ENCODE assay signal across 27 cellular contexts in the genomic region with DNA sequence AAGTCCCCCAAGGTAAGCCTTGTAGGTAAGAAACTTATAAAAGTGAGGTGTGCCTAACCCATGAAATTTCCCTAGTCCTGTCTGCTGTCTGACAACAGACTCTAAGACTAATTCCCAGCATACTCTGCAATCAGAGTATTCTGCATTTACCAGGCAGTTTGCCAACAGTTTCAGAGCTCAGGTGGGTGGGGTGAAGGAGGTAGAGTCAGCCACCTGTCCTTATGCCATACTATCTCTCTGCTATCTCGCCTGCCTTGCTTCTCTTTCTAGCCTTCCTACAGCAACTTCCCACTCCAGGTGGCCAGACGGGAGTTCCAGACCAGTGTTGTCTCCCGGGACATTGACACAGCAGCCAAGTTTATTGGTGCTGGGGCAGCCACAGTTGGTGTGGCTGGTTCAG. TPM values are rescaled to one million over a fixed set of nuclear protein-coding genes. Genes with fewer than 3 reads are reported as not detected.
DNase-seq lines count a peak whose midpoint lies in the region; FAIRE-seq and TF ChIP-seq lines count a peak whose summit lies in the region.
"Had no signal": no experiment of that assay in that cellular context is flagged by ENCODE, and none has a peak within 500 bp of the region (broad histone marks: within the 10 kb centered on the region; RNA-seq: fewer than 3 reads in every experiment).

No MANE protein-coding gene starts in this region.

- H3K27ac ChIP-seq in HEK293 (ENCODE audit: extremely low read depth, low read depth, low read length): no peak overlapping the region
- H3K27ac ChIP-seq: C4-2B, coronary artery, upper lobe of right lung, WERI-Rb-1 had no signal

- FAIRE-seq in GM12891 (lab: Jason Lieb, UNC): no peak

- intact Hi-C loops in activated T-helper 2 cell treated with anti-CD3 and anti-CD28 coated beads, Interferon-gamma antibody, Interleukin-2, Interleukin-4, amounts not matched to agents 10 μg/mL and 5 μg/mL and 100 μg/mL, durations not matched to agents 14 hours and 24 hours and 36 hours (cut with micrococcal nuclease): loop anchor here (5.0 kb wide), 1 partner anchor 137 kb away; no protein-coding TSS in a partner anchor

- peaks cover 38% of the 10 kb centered on the region for H3K36me3 Mint-ChIP-seq in activated T-helper 2 cell treated with anti-CD3 and anti-CD28 coated beads, Interferon-gamma antibody, Interleukin-2, Interleukin-4, amounts not matched to agents 10 μg/mL and 5 μg/mL and 100 μg/mL, durations not matched to agents 14 hours and 24 hours and 36 hours (ENCODE audit: low read depth)
- peaks cover 7% of the 10 kb centered on the region for H3K36me3 Mint-ChIP-seq in nephron (ENCODE audit: low read depth)
- H3K36me3 Mint-ChIP-seq: natural killer cell had no signal

- 0 out of 2 replicates have a peak, but pooled peaks cover 3% of the 10 kb centered on the region for H3K4me1 ChIP-seq in HEK293 (ENCODE audit: control insufficient read depth, insufficient read depth, low read length)
- H3K4me1 ChIP-seq: HAP-1 had no signal

- CTCF ChIA-PET in HEK293 (lab: Yijun Ruan, JAX): interaction anchor here (1.0 to 2.0 kb wide), 4 partner anchors 8 to 138 kb away, joined by 3 to 12 read pairs (median 8); no protein-coding TSS in a partner anchor

- TF ChIP-seq POLR2A in GM12891 (IDR thresholded peaks at IDR 0.05; ENCODE audit: low read depth, low read length): no peak

- H3K9me3 Mint-ChIP-seq in activated T-helper 2 cell treated with anti-CD3 and anti-CD28 coated beads, Interferon-gamma antibody, Interleukin-2, Interleukin-4, amounts not matched to agents 10 μg/mL and 5 μg/mL and 100 μg/mL, durations not matched to agents 14 hours and 24 hours and 36 hours: no peaks in the 10 kb centered on the region
- H3K9me3 Mint-ChIP-seq in nephron: no peaks in the 10 kb centered on the region
- H3K9me3 Mint-ChIP-seq: activated CD4-positive, alpha-beta T cell treated with anti-CD3 and anti-CD28 coated beads, Interleukin-2, amount 10 ng/mL, durations not matched to agents 24 days and 14 days; activated naive CD4-positive, alpha-beta T cell treated with anti-CD3 and anti-CD28 coated beads for 36 hours; effector memory CD8-positive, alpha-beta T cell; mesothelial cell of epicardium; natural killer cell had no signal

- POLR2A ChIA-PET in HEK293 (lab: Yijun Ruan, JAX): interaction anchor here (5.1 kb wide), 1 partner anchor 11 kb away, joined by 106 read pairs; the partner anchor contains the start of gene UBE2Z

- no peaks in the 10 kb centered on the region for H3K27me3 Mint-ChIP-seq in activated T-helper 2 cell treated with anti-CD3 and anti-CD28 coated beads, Interferon-gamma antibody, Interleukin-2, Interleukin-4, amounts not matched to agents 10 μg/mL and 5 μg/mL and 100 μg/mL, durations not matched to agents 14 hours and 24 hours and 36 hours (ENCODE audit: low read depth)
- no peaks in the 10 kb centered on the region for H3K27me3 Mint-ChIP-seq in nephron (ENCODE audit: low read depth)
- H3K27me3 Mint-ChIP-seq: activated CD8-positive, alpha-beta memory T cell treated with anti-CD3 and anti-CD28 coated beads, Interleukin-2, amount 10 ng/mL, durations not matched to agents 7 days and 5 days; effector memory CD8-positive, alpha-beta T cell had no signal

- H3K4me1 Mint-ChIP-seq in activated T-helper 2 cell treated with anti-CD3 and anti-CD28 coated beads, Interferon-gamma antibody, Interleukin-2, Interleukin-4, amounts not matched to agents 10 μg/mL and 5 μg/mL and 100 μg/mL, durations not matched to agents 14 hours and 24 hours and 36 hours (ENCODE audit: low read depth): peaks cover 20% of the 10 kb centered on the region
- H3K4me1 Mint-ChIP-seq in nephron: peaks cover 17% of the 10 kb centered on the region

- H3K27ac Mint-ChIP-seq in activated T-helper 2 cell treated with anti-CD3 and anti-CD28 coated beads, Interferon-gamma antibody, Interleukin-2, Interleukin-4, amounts not matched to agents 10 μg/mL and 5 μg/mL and 100 μg/mL, durations not matched to agents 14 hours and 24 hours and 36 hours: no peak overlapping the region
- no peak overlapping the region for H3K27ac Mint-ChIP-seq in nephron
- H3K27ac Mint-ChIP-seq: activated CD4-positive, alpha-beta T cell treated with anti-CD3 and anti-CD28 coated beads, Interleukin-2, amount 10 ng/mL, durations not matched to agents 24 days and 14 days; mesothelial cell of epicardium had no signal

- DNase-seq in NCI-H1105 (lab: John Stamatoyannopoulos, UW) (peak; percentile 0), GM12891 (ENCODE audit: insufficient read length, low spot score) (no peak), putamen (ENCODE audit: low spot score) (no peak)
- DNase-seq in activated T-helper 2 cell treated with anti-CD3 and anti-CD28 coated beads, Interferon-gamma antibody, Interleukin-2, Interleukin-4, amounts not matched to agents 10 μg/mL and 5 μg/mL and 100 μg/mL, durations not matched to agents 14 hours and 24 hours and 36 hours (ENCODE audit: low spot score): no peak
- no peak for DNase-seq in NK-92 treated with Interleukin-12 subunit alpha and Interleukin-12 subunit beta, amount 100 ng/mL, for 24 hours (lab: John Stamatoyannopoulos, UW)
- DNase-seq: activated CD4-positive, alpha-beta T cell treated with anti-CD3 and anti-CD28 coated beads, Interleukin-2, amount 10 ng/mL, durations not matched to agents 24 days and 14 days; activated CD8-positive, alpha-beta memory T cell treated with anti-CD3 and anti-CD28 coated beads, Interleukin-2, amount 10 ng/mL, durations not matched to agents 7 days and 5 days; activated naive CD4-positive, alpha-beta T cell treated with anti-CD3 and anti-CD28 coated beads for 36 hours; Caco-2; DMS79 treated with DMSO at 0.1 percent for 48 hours; effector memory CD8-positive, alpha-beta T cell; GF-D8; islet precursor cell; natural killer cell; NCI-H1694; NCI-H446 treated with DMSO at 0.1 percent for 48 hours; retina; SIG-M5; stimulated activated CD4-positive, alpha-beta T cell treated with anti-CD3 and anti-CD28 coated beads, Interleukin-2, amount 100 ng/mL, for 48 hours; upper lobe of right lung; WERI-Rb-1 had no signal

- H3K4me3 ChIP-seq in HEK293 (ENCODE audit: low read depth, low read length): no peak overlapping the region
- H3K4me3 ChIP-seq: coronary artery, HAP-1, upper lobe of right lung had no signal

- peak overlapping the region; percentile 21 for H3K4me3 Mint-ChIP-seq in activated T-helper 2 cell treated with anti-CD3 and anti-CD28 coated beads, Interferon-gamma antibody, Interleukin-2, Interleukin-4, amounts not matched to agents 10 μg/mL and 5 μg/mL and 100 μg/mL, durations not matched to agents 14 hours and 24 hours and 36 hours (ENCODE audit: low read depth)
- H3K4me3 Mint-ChIP-seq in nephron: peak overlapping the region; percentile 61 to 72 (median 65)
- H3K4me3 Mint-ChIP-seq: activated CD8-positive, alpha-beta memory T cell treated with anti-CD3 and anti-CD28 coated beads, Interleukin-2, amount 10 ng/mL, durations not matched to agents 7 days and 5 days; activated naive CD4-positive, alpha-beta T cell treated with anti-CD3 and anti-CD28 coated beads for 36 hours; effector memory CD8-positive, alpha-beta T cell; natural killer cell had no signal

- H3K36me3 ChIP-seq in HEK293 (ENCODE audit: control insufficient read depth in 2 of 2, insufficient read depth in 1 of 2, low read length in 2 of 2): peaks cover 16 to 40% of the 10 kb centered on the region in 2 experiments

- H3K9me3 ChIP-seq in HEK293 (ENCODE audit: control insufficient read depth, insufficient read depth, low read depth, low read length): no peaks in the 10 kb centered on the region
- H3K9me3 ChIP-seq: Caco-2, HAP-1, upper lobe of right lung had no signal

- TF ChIP-seq CTCF in HEK293 (tag by site-specific recombination; IDR thresholded peaks at IDR 0.05) (no peak), nephron (IDR thresholded peaks at IDR 0.05; ENCODE audit: unreplicated experiment in 3 of 3) (no peak)

TF ChIP-seq in HEK293, 187 proteins besides CTCF, POLR2A, EP300 and RAD21 (continues in another document):
- TF ChIP-seq, protein P1, sequence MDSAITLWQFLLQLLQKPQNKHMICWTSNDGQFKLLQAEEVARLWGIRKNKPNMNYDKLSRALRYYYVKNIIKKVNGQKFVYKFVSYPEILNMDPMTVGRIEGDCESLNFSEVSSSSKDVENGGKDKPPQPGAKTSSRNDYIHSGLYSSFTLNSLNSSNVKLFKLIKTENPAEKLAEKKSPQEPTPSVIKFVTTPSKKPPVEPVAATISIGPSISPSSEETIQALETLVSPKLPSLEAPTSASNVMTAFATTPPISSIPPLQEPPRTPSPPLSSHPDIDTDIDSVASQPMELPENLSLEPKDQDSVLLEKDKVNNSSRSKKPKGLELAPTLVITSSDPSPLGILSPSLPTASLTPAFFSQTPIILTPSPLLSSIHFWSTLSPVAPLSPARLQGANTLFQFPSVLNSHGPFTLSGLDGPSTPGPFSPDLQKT (IDR thresholded peaks at IDR 0.05; ENCODE audit: borderline replicate concordance, low read depth, low read length): no peak
- no peak for TF ChIP-seq ZNF266 (tag by site-specific recombination; IDR thresholded peaks at IDR 0.05; ENCODE audit: low read depth)
- no peak for TF ChIP-seq ZEB2 (tag by site-specific recombination; IDR thresholded peaks at IDR 0.05)

TF ChIP-seq in GM12891, 5 proteins besides CTCF, POLR2A, EP300 and RAD21:
- TF ChIP-seq SPI1 (IDR thresholded peaks at IDR 0.05; ENCODE audit: low read depth, low read length) (no peak), TAF1 (IDR thresholded peaks at IDR 0.05; ENCODE audit: low read depth, low read length) (no peak), PAX5 (IDR thresholded peaks at IDR 0.05; ENCODE audit: insufficient read depth, low read length, severe bottlenecking) (no peak)

RNA-seq across cellular contexts. Expression of gene ATP5MC1, which starts 2.3 kb away (rescaled TPM):
- total RNA-seq in activated T-helper 2 cell treated with anti-CD3 and anti-CD28 coated beads, Interferon-gamma antibody, Interleukin-2, Interleukin-4, amounts not matched to agents 10 μg/mL and 5 μg/mL and 100 μg/mL, durations not matched to agents 14 hours and 24 hours and 36 hours: 153 and 156 TPM in 2 replicates
- 307 TPM for polyA plus RNA-seq in GM12891 (2012; ENCODE audit: low read depth, missing spikeins)

RNA-seq across cellular contexts. Expression of gene UBE2Z, which starts 13.3 kb away (rescaled TPM):
- 81.3 and 85.2 TPM in 2 replicates for total RNA-seq in activated T-helper 2 cell treated with anti-CD3 and anti-CD28 coated beads, Interferon-gamma antibody, Interleukin-2, Interleukin-4, amounts not matched to agents 10 μg/mL and 5 μg/mL and 100 μg/mL, durations not matched to agents 14 hours and 24 hours and 36 hours
- 60.4 TPM for polyA plus RNA-seq in GM12891 (2012; ENCODE audit: low read depth, missing spikeins)

RNA-seq across cellular contexts. Expression of gene SNF8, which starts 49.8 kb away (rescaled TPM):
- total RNA-seq in activated T-helper 2 cell treated with anti-CD3 and anti-CD28 coated beads, Interferon-gamma antibody, Interleukin-2, Interleukin-4, amounts not matched to agents 10 μg/mL and 5 μg/mL and 100 μg/mL, durations not matched to agents 14 hours and 24 hours and 36 hours: 145 and 152 TPM in 2 replicates
- polyA plus RNA-seq in GM12891 (2012; ENCODE audit: low read depth, missing spikeins): 87.0 TPM
